Comparison of ENCODE assay signal across 20 cellular contexts in genomic region chr2:200193331-200193730, GRCh38.
A peak's percentile ranks its signal among the peaks of the same experiment; 100 is the strongest.
DNase-seq lines count a peak whose midpoint lies in the region; ATAC-seq, FAIRE-seq and TF ChIP-seq lines count a peak whose summit lies in the region.
"Had no signal": no experiment of that assay in that cellular context is flagged by ENCODE, and none has a peak within 500 bp of the region (broad histone marks: within the 10 kb centered on the region; RNA-seq: fewer than 3 reads in every experiment).

No MANE protein-coding gene starts in this region.

- H3K4me2 ChIP-seq in Karpas-422 (ENCODE audit: low read depth, low read length, poor library complexity, severe bottlenecking), result peak overlapping the region; percentile 49
- H3K4me2 ChIP-seq in H1 (ENCODE audit: insufficient read depth in 1 of 2, low read depth in 2 of 2, low read length in 2 of 2), result no peak overlapping the region
- no peak overlapping the region for H3K4me2 ChIP-seq in neural progenitor cell
- H3K4me2 ChIP-seq: A549, BLaER1 had no signal

- FAIRE-seq in H1 (lab: Jason Lieb, UNC), result peak; percentile 55
- FAIRE-seq: A549, GM19239 had no signal

- H3K4me1 ChIP-seq in Karpas-422 (ENCODE audit: low read length) (peaks cover 20% of the 10 kb centered on the region), H1 (replicated peaks in 1 of 4; ENCODE audit: control insufficient read depth in 3 of 4, insufficient read depth in 4 of 4, low read length in 3 of 4) (peaks cover 0 to 6% (median 3%) of the 10 kb centered on the region in 4 experiments; a peak in 2 of 7 replicates), neural progenitor cell (no peaks in the 10 kb centered on the region)
- no peaks in the 10 kb centered on the region for H3K4me1 ChIP-seq in CD4-positive, alpha-beta memory T cell (ENCODE audit: insufficient read depth, low read length)
- H3K4me1 ChIP-seq: A549, BLaER1 had no signal

- H3K27me3 ChIP-seq in Karpas-422 (ENCODE audit: low read length), result no peaks in the 10 kb centered on the region
- H3K27me3 ChIP-seq in H1 (replicated peaks in 1 of 4; ENCODE audit: control insufficient read depth in 3 of 4, extremely low read depth in 1 of 4, insufficient read depth in 3 of 4, low read length in 3 of 4), result no peaks in the 10 kb centered on the region
- no peaks in the 10 kb centered on the region for H3K27me3 ChIP-seq in neural progenitor cell
- H3K27me3 ChIP-seq in CD4-positive, alpha-beta memory T cell (ENCODE audit: insufficient read depth, low read length), result no peaks in the 10 kb centered on the region
- H3K27me3 ChIP-seq: BLaER1 had no signal

- H3K9me2 ChIP-seq in Karpas-422 (replicated peaks; ENCODE audit: insufficient read depth, low read length), result no peaks in the 10 kb centered on the region

- H3K23me2 ChIP-seq in H1 (ENCODE audit: low read depth, low read length), result peaks cover 2% of the 10 kb centered on the region; the same call in 1 of the 2 replicates

- DNase-seq in NCI-H526 treated with DMSO at 0.1 percent for 48 hours (lab: John Stamatoyannopoulos, UW) (peak; percentile 47), NCI-H526 (lab: John Stamatoyannopoulos, UW) (no peak), Karpas-422 (peak; percentile 4), H1 (ENCODE audit: low read depth in 1 of 2, low spot score in 2 of 2) (no peak), neural progenitor cell (ENCODE audit: low spot score) (no peak)
- DNase-seq in CD4-positive, alpha-beta memory T cell, result no peak
- no peak for DNase-seq in stimulated activated CD4-positive, alpha-beta T cell treated with anti-CD3 and anti-CD28 coated beads, Interleukin-4, amount 100 ng/mL, for 1 hour
- DNase-seq: AML-193; Calu3; CD8-positive, alpha-beta T cell; DMS79 treated with DMSO at 0.1 percent for 48 hours; GF-D8 had no signal

- no peak overlapping the region for H3K56ac ChIP-seq in H1 (replicated peaks; ENCODE audit: insufficient read length, low read depth, low read length)

- H2AK5ac ChIP-seq in H1 (ENCODE audit: low read depth, low read length), result no peak overlapping the region

- H3K4me3 ChIP-seq in Karpas-422 (ENCODE audit: low read length) (no peak overlapping the region), H1 (ENCODE audit: extremely low read depth in 1 of 4, insufficient read depth in 2 of 4, low read depth in 3 of 4, low read length in 4 of 4) (no peak overlapping the region), neural progenitor cell (no peak overlapping the region)
- no peak overlapping the region for H3K4me3 ChIP-seq in CD4-positive, alpha-beta memory T cell (ENCODE audit: low read length in 2 of 2)
- H3K4me3 ChIP-seq: A549, BLaER1, HAP-1 had no signal

- no peak for TF ChIP-seq POLR2A in H1 (IDR thresholded peaks at IDR 0.05; ENCODE audit: control extremely low read depth in 1 of 2, low read depth in 2 of 2, low read length in 2 of 2)

- TF ChIP-seq RAD21 in H1 (IDR thresholded peaks at IDR 0.05 in 1 of 2, conservative IDR thresholded peaks at IDR 0.05 in 1 of 2; ENCODE audit: low read depth in 2 of 2, low read length in 2 of 2), result no peak

- H3K4me3 Mint-ChIP-seq in neural progenitor cell, result no peak overlapping the region
- H3K4me3 Mint-ChIP-seq in CD4-positive, alpha-beta memory T cell, result no peak overlapping the region
- H3K4me3 Mint-ChIP-seq: CD14-positive monocyte; CD8-positive, alpha-beta T cell had no signal

- no peaks in the 10 kb centered on the region for H3K79me2 ChIP-seq in Karpas-422 (ENCODE audit: low read length)
- H3K79me2 ChIP-seq in H1 (ENCODE audit: control insufficient read depth in 1 of 2, insufficient read depth in 2 of 2, low read length in 2 of 2), result no peaks in the 10 kb centered on the region
- H3K79me2 ChIP-seq in neural progenitor cell (ENCODE audit: low read depth), result no peaks in the 10 kb centered on the region

- H3K79me1 ChIP-seq in H1 (ENCODE audit: low read depth, low read length), result no peaks in the 10 kb centered on the region

- no peaks in the 10 kb centered on the region for H3K9me3 ChIP-seq in Karpas-422 (ENCODE audit: low read length)
- no peaks in the 10 kb centered on the region for H3K9me3 ChIP-seq in H1 (ENCODE audit: insufficient read depth in 2 of 2, low read depth in 1 of 2, low read length in 1 of 2)
- no peaks in the 10 kb centered on the region for H3K9me3 ChIP-seq in neural progenitor cell (ENCODE audit: low read depth)
- H3K9me3 ChIP-seq in CD4-positive, alpha-beta memory T cell (ENCODE audit: control insufficient read depth in 1 of 2, low read length in 2 of 2), result no peaks in the 10 kb centered on the region
- H3K9me3 ChIP-seq: A549, BLaER1, HAP-1 had no signal

- H4K5ac ChIP-seq in H1 (ENCODE audit: insufficient read length, low read depth, low read length), result no peak overlapping the region

- intact Hi-C loops in CD4-positive, alpha-beta memory T cell (cut with micrococcal nuclease), result no loop called here

- H3K36me3 ChIP-seq in Karpas-422 (ENCODE audit: insufficient read depth, low read length) (no peaks in the 10 kb centered on the region), H1 (ENCODE audit: control insufficient read depth in 2 of 4, insufficient read depth in 4 of 4, low read length in 3 of 4) (no peaks in the 10 kb centered on the region), neural progenitor cell (no peaks in the 10 kb centered on the region)
- no peaks in the 10 kb centered on the region for H3K36me3 ChIP-seq in CD4-positive, alpha-beta memory T cell (ENCODE audit: insufficient read depth, low read length)
- H3K36me3 ChIP-seq: BLaER1, HAP-1 had no signal

- no peak overlapping the region for H3K14ac ChIP-seq in H1 (ENCODE audit: insufficient read length)

- no peak overlapping the region for H3K18ac ChIP-seq in H1 (ENCODE audit: extremely low read depth, low read length)

- no peak overlapping the region for H2BK120ac ChIP-seq in H1 (replicated peaks; ENCODE audit: low read depth, low read length)

- no peak overlapping the region for H2BK5ac ChIP-seq in H1 (ENCODE audit: low read depth, low read length)

- H3K9ac ChIP-seq in Karpas-422 (ENCODE audit: low read length), result no peak overlapping the region
- H3K9ac ChIP-seq in H1 (replicated peaks in 1 of 4; ENCODE audit: extremely low read depth in 1 of 4, low read depth in 3 of 4, low read length in 3 of 4), result no peak overlapping the region; a peak in 1 of 7 replicates
- H3K9ac ChIP-seq in neural progenitor cell, result no peak overlapping the region
- H3K9ac ChIP-seq: BLaER1 had no signal

- no peaks in the 10 kb centered on the region for H3K36me3 Mint-ChIP-seq in neural progenitor cell
- no peaks in the 10 kb centered on the region for H3K36me3 Mint-ChIP-seq in CD4-positive, alpha-beta memory T cell
- H3K36me3 Mint-ChIP-seq: CD14-positive monocyte; CD8-positive, alpha-beta T cell had no signal

- no peak for ATAC-seq in HG02588 (IDR thresholded peaks at IDR 0.05; ENCODE audit: unreplicated experiment)
- ATAC-seq: A549; CD8-positive, alpha-beta T cell had no signal

- H3K4ac ChIP-seq in H1 (replicated peaks; ENCODE audit: insufficient read length, low read depth, low read length), result no peak overlapping the region

- POLR2A ChIA-PET in H1 (lab: Charles Lee; ENCODE audit: partially characterized antibody), result interaction anchor here (1.3 kb wide), 1 partner anchor 11 kb away, joined by 3 read pairs; no protein-coding TSS in a partner anchor
- POLR2A ChIA-PET in CD4-positive, alpha-beta memory T cell (lab: Charles Lee; ENCODE audit: partially characterized antibody), result no interaction called here

- peaks cover 7% of the 10 kb centered on the region for H3K27me3 Mint-ChIP-seq in neural progenitor cell (ENCODE audit: insufficient read depth, low read depth)
- H3K27me3 Mint-ChIP-seq in CD4-positive, alpha-beta memory T cell, result peaks cover 15 to 26% of the 10 kb centered on the region in 2 donors

- H2BK15ac ChIP-seq in H1 (ENCODE audit: low read length), result no peak overlapping the region

- H3K27ac Mint-ChIP-seq in neural progenitor cell, result no peak overlapping the region
- no peak overlapping the region for H3K27ac Mint-ChIP-seq in CD4-positive, alpha-beta memory T cell
- H3K27ac Mint-ChIP-seq: CD14-positive monocyte; CD8-positive, alpha-beta T cell had no signal

- no peak overlapping the region for H2BK20ac ChIP-seq in H1 (ENCODE audit: low read length)

- no peak for TF ChIP-seq EP300 in H1 (IDR thresholded peaks at IDR 0.05; ENCODE audit: borderline replicate concordance in 1 of 2, low read depth in 2 of 2, low read length in 2 of 2)

- H3K9me3 Mint-ChIP-seq in neural progenitor cell, result no peaks in the 10 kb centered on the region
- peaks cover 0 to 2% (median 0%) of the 10 kb centered on the region in 8 donors for H3K9me3 Mint-ChIP-seq in CD4-positive, alpha-beta memory T cell
- H3K9me3 Mint-ChIP-seq: CD8-positive, alpha-beta T cell had no signal

- H4K91ac ChIP-seq in H1 (replicated peaks; ENCODE audit: insufficient read length, low read length), result no peak overlapping the region

- no peaks in the 10 kb centered on the region for H3F3A ChIP-seq in neural progenitor cell (ENCODE audit: low read depth)

- TF ChIP-seq CTCF in H1 (IDR thresholded peaks at IDR 0.05; ENCODE audit: control extremely low read depth in 1 of 3, insufficient read depth in 1 of 3, low read depth in 1 of 3, low read length in 3 of 3) (no peak), neural progenitor cell (IDR thresholded peaks at IDR 0.05) (no peak)

- WGBS in H1 (ENCODE audit: extremely low coverage in 1 of 2, insufficient coverage in 1 of 2, insufficient read length in 1 of 2, insufficient replicate concordance in 2 of 2, low coverage in 1 of 2, low lambda C conversion rate in 2 of 2, missing lambda C conversion rate in 1 of 2), 2 experiments, result 93% methylated on average over 3 of the region's 3 CpGs; no CpG with 5 or more reads in 1 of the 2 experiments

- CTCF ChIA-PET in H1 (lab: Charles Lee; ENCODE audit: partially characterized antibody), result interaction anchor here (0.6 to 2.7 kb wide), 4 partner anchors 16 to 138 kb away, joined by 3 to 10 read pairs (median 4); no protein-coding TSS in a partner anchor
- CTCF ChIA-PET in CD4-positive, alpha-beta memory T cell (lab: Charles Lee; ENCODE audit: partially characterized antibody), result no interaction called here

- H4K8ac ChIP-seq in H1 (ENCODE audit: extremely low read depth, insufficient read depth, low read length), result no peak overlapping the region

- no peak overlapping the region for H2AFZ ChIP-seq in Karpas-422 (ENCODE audit: low read length)
- H2AFZ ChIP-seq in H1 (ENCODE audit: low read length), result no peak overlapping the region
- H2AFZ ChIP-seq in neural progenitor cell (replicated peaks), result peak overlapping the region; percentile 26

- H3K27ac ChIP-seq in Karpas-422 (ENCODE audit: low read length) (no peak overlapping the region), H1 (ENCODE audit: low read depth, low read length) (no peak overlapping the region), neural progenitor cell (no peak overlapping the region)
- no peak overlapping the region for H3K27ac ChIP-seq in CD4-positive, alpha-beta memory T cell (ENCODE audit: low read depth, low read length)
- H3K27ac ChIP-seq: 22Rv1, A549, BLaER1, HL-60 had no signal

- H3K23ac ChIP-seq in H1 (ENCODE audit: insufficient read length), result no peak overlapping the region

- H4K20me1 ChIP-seq in Karpas-422 (ENCODE audit: insufficient read depth, low read depth, low read length), result no peaks in the 10 kb centered on the region
- H4K20me1 ChIP-seq in H1 (replicated peaks in 1 of 2; ENCODE audit: control insufficient read depth in 1 of 2, insufficient read depth in 2 of 2, low read length in 2 of 2), result no peaks in the 10 kb centered on the region
- no peaks in the 10 kb centered on the region for H4K20me1 ChIP-seq in neural progenitor cell (ENCODE audit: low read depth)
- H4K20me1 ChIP-seq: BLaER1 had no signal

- H3K4me1 Mint-ChIP-seq in neural progenitor cell, result no peaks in the 10 kb centered on the region
- peaks cover 0 to 3% (median under 1%) of the 10 kb centered on the region in 4 donors for H3K4me1 Mint-ChIP-seq in CD4-positive, alpha-beta memory T cell
- H3K4me1 Mint-ChIP-seq: CD14-positive monocyte had no signal

- 0 out of 2 replicates have a peak overlapping the region, but pooled peaks have one; percentile 3 for H2BK12ac ChIP-seq in H1 (ENCODE audit: low read depth, low read length)

Comparison
In these comparisons a context has a peak if more than half of its experiments do, and no peak if none do; other contexts are left out.
1. DNase-seq: peak in NCI-H526 treated with DMSO at 0.1 percent for 48 hours (single experiment) and Karpas-422 (single experiment); none in NCI-H526 (0 of 2), H1 (0 of 2), neural progenitor cell (single experiment), CD4-positive, alpha-beta memory T cell (0 of 5) and stimulated activated CD4-positive, alpha-beta T cell treated with anti-CD3 and anti-CD28 coated beads, Interleukin-4, amount 100 ng/mL, for 1 hour (single experiment).